In genomic region chr6:37867756-37868446, GRCh38 we compare ENCODE assay signal across 12 cellular contexts. TPM values are rescaled to one million over a fixed set of nuclear protein-coding genes. Genes with fewer than 3 reads are reported as not detected.
DNase-seq lines count a peak whose midpoint lies in the region; ATAC-seq and TF ChIP-seq lines count a peak whose summit lies in the region.
"Had no signal": no experiment of that assay in that cellular context is flagged by ENCODE, and none has a peak within 500 bp of the region (broad histone marks: within the 10 kb centered on the region; RNA-seq: fewer than 3 reads in every experiment).

No MANE protein-coding gene starts in this region.

- H2AFZ ChIP-seq in osteoblast (ENCODE audit: low read length) = no peak overlapping the region

- H3K36me3 ChIP-seq in osteoblast (ENCODE audit: insufficient read depth, low read length) = no peaks in the 10 kb centered on the region

- peaks cover 97% of the 10 kb centered on the region for H3K79me2 ChIP-seq in osteoblast (ENCODE audit: insufficient read depth, low read length)

- peak overlapping the region; percentile 78 for H3K4me2 ChIP-seq in osteoblast (ENCODE audit: insufficient read depth, low read length)

- peak overlapping the region; percentile 49 for H3K27ac Mint-ChIP-seq in activated naive CD8-positive, alpha-beta T cell treated with anti-CD3 and anti-CD28 coated beads for 36 hours
- H3K27ac Mint-ChIP-seq: activated CD4-positive, alpha-beta memory T cell treated with anti-CD3 and anti-CD28 coated beads, Interleukin-2, amount 10 ng/mL, durations not matched to agents 7 days and 5 days had no signal

- H3K27me3 ChIP-seq in osteoblast (ENCODE audit: insufficient read depth, low read length) = no peaks in the 10 kb centered on the region
- H3K27me3 ChIP-seq: foreskin keratinocyte had no signal

- peaks cover 10% of the 10 kb centered on the region for H3K9me3 Mint-ChIP-seq in activated naive CD8-positive, alpha-beta T cell treated with anti-CD3 and anti-CD28 coated beads for 36 hours

- DNase-seq in NOMO-1 treated with DMSO at 0.1 percent for 48 hours (lab: John Stamatoyannopoulos, UW; ENCODE audit: unreplicated experiment) = peak; percentile 53
- DNase-seq in NOMO-1 treated with dmso at 0.1 percent for 144 hours (lab: John Stamatoyannopoulos, UW; ENCODE audit: unreplicated experiment) = no peak
- no peak for DNase-seq in activated naive CD8-positive, alpha-beta T cell treated with anti-CD3 and anti-CD28 coated beads for 36 hours
- no peak for DNase-seq in osteoblast (ENCODE audit: insufficient read length, low spot score, missing footprints)
- no peak for DNase-seq in RKO (ENCODE audit: low spot score)
- DNase-seq: 8988T; activated CD4-positive, alpha-beta memory T cell treated with anti-CD3 and anti-CD28 coated beads, Interleukin-2, amount 10 ng/mL, durations not matched to agents 7 days and 5 days; central memory CD4-positive, alpha-beta T cell had no signal

- ATAC-seq in HG02981 (IDR thresholded peaks at IDR 0.05; ENCODE audit: unreplicated experiment) (peak; percentile 62), HG03196 (IDR thresholded peaks at IDR 0.05; ENCODE audit: unreplicated experiment) (no peak), HG03565 (IDR thresholded peaks at IDR 0.05; ENCODE audit: unreplicated experiment) (no peak)

- no peak overlapping the region for H3K4me3 Mint-ChIP-seq in activated naive CD8-positive, alpha-beta T cell treated with anti-CD3 and anti-CD28 coated beads for 36 hours
- H3K4me3 Mint-ChIP-seq: activated CD4-positive, alpha-beta memory T cell treated with anti-CD3 and anti-CD28 coated beads, Interleukin-2, amount 10 ng/mL, durations not matched to agents 7 days and 5 days had no signal

- H3K27me3 Mint-ChIP-seq in activated naive CD8-positive, alpha-beta T cell treated with anti-CD3 and anti-CD28 coated beads for 36 hours = no peaks in the 10 kb centered on the region
- H3K27me3 Mint-ChIP-seq: activated CD4-positive, alpha-beta memory T cell treated with anti-CD3 and anti-CD28 coated beads, Interleukin-2, amount 10 ng/mL, durations not matched to agents 7 days and 5 days had no signal

- H3K36me3 Mint-ChIP-seq in activated naive CD8-positive, alpha-beta T cell treated with anti-CD3 and anti-CD28 coated beads for 36 hours = peaks cover 35% of the 10 kb centered on the region

- H3K4me1 Mint-ChIP-seq in activated naive CD8-positive, alpha-beta T cell treated with anti-CD3 and anti-CD28 coated beads for 36 hours = peaks cover 63% of the 10 kb centered on the region

- H3K27ac ChIP-seq in osteoblast (ENCODE audit: low read depth, low read length) = peak overlapping the region; percentile 88
- H3K27ac ChIP-seq: foreskin keratinocyte had no signal

- H3K4me1 ChIP-seq in osteoblast (ENCODE audit: insufficient read depth, low read length) = peaks cover 44% of the 10 kb centered on the region

- no peak for TF ChIP-seq CTCF in osteoblast (IDR thresholded peaks at IDR 0.05; ENCODE audit: extremely low read depth, low read depth, low read length)

- peaks cover 94% of the 10 kb centered on the region for H4K20me1 ChIP-seq in osteoblast (ENCODE audit: insufficient read depth, low read length)

- peak overlapping the region; percentile 51 for H3K4me3 ChIP-seq in osteoblast (ENCODE audit: insufficient read depth, low read length)

- no peaks in the 10 kb centered on the region for H3K9me3 ChIP-seq in osteoblast (ENCODE audit: low read depth, low read length)

RNA-seq across cellular contexts. Expression of gene ZFAND3, which starts 48.4 kb away (rescaled TPM):
- total RNA-seq in activated naive CD8-positive, alpha-beta T cell treated with anti-CD3 and anti-CD28 coated beads for 36 hours = 10 to 100 TPM; 36.3 to 38.5 TPM
- 26.5 and 27.1 TPM in 2 replicates for total RNA-seq in osteoblast
